ENCODE assay signal across 9 cellular contexts in the genomic region with DNA sequence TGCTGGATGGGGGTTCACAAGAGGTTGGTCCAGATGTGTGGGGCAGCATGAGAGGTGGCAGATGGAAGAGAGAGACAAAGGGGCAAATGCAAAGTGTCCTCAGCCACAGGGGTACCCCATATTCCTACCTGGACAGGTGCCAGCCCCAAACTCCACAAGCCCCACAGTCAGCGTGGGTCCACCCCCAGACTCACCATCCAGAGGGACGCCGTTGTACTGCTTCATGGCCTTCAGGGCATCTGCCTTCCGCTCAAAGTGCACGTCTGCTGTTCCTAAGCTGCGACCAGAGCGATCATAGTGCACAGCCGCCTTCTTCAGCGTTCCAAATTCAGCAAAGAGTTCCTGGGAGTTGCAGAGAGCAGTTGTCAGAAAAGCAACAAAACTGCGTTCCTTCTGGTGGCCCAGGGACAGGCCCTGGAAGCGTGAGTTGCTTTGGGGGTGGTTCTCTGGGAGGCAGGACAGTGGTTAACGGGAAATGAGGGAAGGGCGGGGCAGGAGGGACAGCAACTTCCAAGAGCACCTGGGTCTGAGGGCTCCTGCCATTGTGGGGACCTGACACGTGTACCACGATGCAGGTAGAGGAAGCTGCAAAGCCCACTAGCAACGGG. TPM values are rescaled to one million over a fixed set of nuclear protein-coding genes. Genes with fewer than 3 reads are reported as not detected.
DNase-seq lines count a peak whose midpoint lies in the region; ATAC-seq, FAIRE-seq and TF ChIP-seq lines count a peak whose summit lies in the region.
"Had no signal": no experiment of that assay in that cellular context is flagged by ENCODE, and none has a peak within 500 bp of the region (broad histone marks: within the 10 kb centered on the region; RNA-seq: fewer than 3 reads in every experiment).

No MANE protein-coding gene starts in this region.

- WGBS in GM23248 (ENCODE audit: low coverage in 1 of 2, low lambda C conversion rate in 2 of 2, missing lambda C conversion rate in 2 of 2), 2 experiments: 93 to 95% methylated on average over 16 of the region's 16 CpGs
- 90 to 92% (median 92%) methylated on average over 16 of the region's 16 CpGs for WGBS in small intestine, 3 donors

- H3K9me3 Mint-ChIP-seq in activated CD8-positive, alpha-beta T cell treated with anti-CD3 and anti-CD28 coated beads for 36 hours: no peaks in the 10 kb centered on the region
- peaks cover 0 to 1% (median 0%) of the 10 kb centered on the region in 11 donors for H3K9me3 Mint-ChIP-seq in naive thymus-derived CD4-positive, alpha-beta T cell

- no peak overlapping the region for H2AFZ ChIP-seq in GM23248

- H3K9ac ChIP-seq in BLaER1 (peak overlapping the region; percentile 98; the same call in 1 of the 2 replicates), GM23248 (peak overlapping the region; percentile 86; the same call in 1 of the 2 replicates)

- in situ Hi-C loops in GM23248 (cut with MboI) (no loop called here), GM13976 (cut with MboI; ENCODE audit: low sequenced_read_pairs, unreplicated experiment) (no loop called here)

- no peak overlapping the region; the same call in 1 of the 2 replicates for H3K4me3 ChIP-seq in BLaER1
- 0 out of 2 replicates have a peak overlapping the region, but pooled peaks have one; percentile 89 for H3K4me3 ChIP-seq in GM23248
- no peak overlapping the region for H3K4me3 ChIP-seq in naive thymus-derived CD4-positive, alpha-beta T cell (ENCODE audit: low read length)
- H3K4me3 ChIP-seq in small intestine (ENCODE audit: low read depth in 1 of 2, low read length in 2 of 2): no peak overlapping the region

- no peak for TF ChIP-seq CTCF in activated CD8-positive, alpha-beta T cell treated with anti-CD3 and anti-CD28 coated beads for 36 hours (IDR thresholded peaks at IDR 0.05)
- TF ChIP-seq CTCF in GM13976 (IDR thresholded peaks at IDR 0.05; ENCODE audit: borderline replicate concordance, control extremely low read depth, extremely low read depth, insufficient read depth, missing control alignments): no peak

- H3K9me2 ChIP-seq in GM23248 (ENCODE audit: insufficient read depth): no peaks in the 10 kb centered on the region

- DNase-seq in GM23248 (no peak), AG08395 (ENCODE audit: low spot score) (no peak), GM13976 (ENCODE audit: low spot score) (no peak), small intestine (no peak)
- no peak for DNase-seq in activated CD8-positive, alpha-beta T cell treated with anti-CD3 and anti-CD28 coated beads for 36 hours
- no peak for DNase-seq in naive thymus-derived CD4-positive, alpha-beta T cell

- peak overlapping the region; percentile 85 for H3K4me3 Mint-ChIP-seq in activated CD8-positive, alpha-beta T cell treated with anti-CD3 and anti-CD28 coated beads for 36 hours
- H3K4me3 Mint-ChIP-seq in naive thymus-derived CD4-positive, alpha-beta T cell: peak overlapping the region; percentile 45 to 96 (median 68)

- H3F3A ChIP-seq in GM23248 (ENCODE audit: insufficient read depth): peaks cover 12% of the 10 kb centered on the region; the same call in 1 of the 2 replicates

- peaks cover 69% of the 10 kb centered on the region for H4K20me1 ChIP-seq in BLaER1
- H4K20me1 ChIP-seq in GM23248 (ENCODE audit: insufficient read depth): no peaks in the 10 kb centered on the region; the same call in 1 of the 2 replicates

- intact Hi-C loops in activated CD8-positive, alpha-beta T cell treated with anti-CD3 and anti-CD28 coated beads for 36 hours (cut with micrococcal nuclease): no loop called here
- intact Hi-C loops in naive thymus-derived CD4-positive, alpha-beta T cell (cut with micrococcal nuclease): no loop called here

- H3K4me1 ChIP-seq in BLaER1 (peaks cover 35% of the 10 kb centered on the region), GM23248 (ENCODE audit: insufficient read depth) (peaks cover 17% of the 10 kb centered on the region), small intestine (ENCODE audit: control insufficient read depth in 2 of 2, insufficient read depth in 1 of 2, low read depth in 1 of 2, low read length in 1 of 2) (peaks cover 3 to 4% of the 10 kb centered on the region in 2 donors)
- peaks cover 16 to 20% of the 10 kb centered on the region in 2 donors for H3K4me1 ChIP-seq in naive thymus-derived CD4-positive, alpha-beta T cell (ENCODE audit: control insufficient read depth in 2 of 2, insufficient read depth in 2 of 2, low read length in 2 of 2)

- FAIRE-seq in small intestine (lab: Jason Lieb, UNC): no peak

- H3K27me3 Mint-ChIP-seq in activated CD8-positive, alpha-beta T cell treated with anti-CD3 and anti-CD28 coated beads for 36 hours: no peaks in the 10 kb centered on the region
- H3K27me3 Mint-ChIP-seq in naive thymus-derived CD4-positive, alpha-beta T cell: no peaks in the 10 kb centered on the region

- peak overlapping the region; percentile 42 for H3K27ac Mint-ChIP-seq in activated CD8-positive, alpha-beta T cell treated with anti-CD3 and anti-CD28 coated beads for 36 hours
- H3K27ac Mint-ChIP-seq in naive thymus-derived CD4-positive, alpha-beta T cell: peak overlapping the region in 7 of 9 donors; percentile 41 to 92 (median 75)

- H3K4me1 Mint-ChIP-seq in activated CD8-positive, alpha-beta T cell treated with anti-CD3 and anti-CD28 coated beads for 36 hours (ENCODE audit: low read depth): peaks cover 15% of the 10 kb centered on the region
- peaks cover 0 to 32% (median 24%) of the 10 kb centered on the region in 7 donors for H3K4me1 Mint-ChIP-seq in naive thymus-derived CD4-positive, alpha-beta T cell

- no peak for ATAC-seq in activated CD8-positive, alpha-beta T cell treated with anti-CD3 and anti-CD28 coated beads for 36 hours
- no peak for ATAC-seq in naive thymus-derived CD4-positive, alpha-beta T cell
- no peak for ATAC-seq in GM19455 (IDR thresholded peaks at IDR 0.05; ENCODE audit: unreplicated experiment)
- ATAC-seq: heart left ventricle had no signal

- no peaks in the 10 kb centered on the region for H3K27me3 ChIP-seq in BLaER1
- no peaks in the 10 kb centered on the region for H3K27me3 ChIP-seq in GM23248 (replicated peaks; ENCODE audit: insufficient read depth)
- no peaks in the 10 kb centered on the region for H3K27me3 ChIP-seq in naive thymus-derived CD4-positive, alpha-beta T cell (ENCODE audit: control insufficient read depth in 2 of 2, insufficient read depth in 2 of 2, low read length in 2 of 2)
- H3K27me3 ChIP-seq in small intestine (ENCODE audit: control insufficient read depth in 2 of 2, insufficient read depth in 2 of 2, low read length in 2 of 2): no peaks in the 10 kb centered on the region
- H3K27me3 ChIP-seq: heart left ventricle had no signal

- H3K27ac ChIP-seq in BLaER1 (no peak overlapping the region), GM23248 (no peak overlapping the region), small intestine (ENCODE audit: low read depth in 1 of 2, low read length in 1 of 2) (no peak overlapping the region)
- H3K27ac ChIP-seq in naive thymus-derived CD4-positive, alpha-beta T cell (ENCODE audit: low read depth, low read length): peak overlapping the region; percentile 10
- H3K27ac ChIP-seq: heart left ventricle had no signal

- H3K79me2 ChIP-seq in GM23248 (ENCODE audit: insufficient read depth): peaks cover 92% of the 10 kb centered on the region

- H3K36me3 Mint-ChIP-seq in activated CD8-positive, alpha-beta T cell treated with anti-CD3 and anti-CD28 coated beads for 36 hours (ENCODE audit: low read depth): peaks cover 61% of the 10 kb centered on the region
- H3K36me3 Mint-ChIP-seq in naive thymus-derived CD4-positive, alpha-beta T cell: peaks cover 9 to 28% (median 10%) of the 10 kb centered on the region in 5 donors

- no peaks in the 10 kb centered on the region for H3K9me3 ChIP-seq in BLaER1
- H3K9me3 ChIP-seq in GM23248 (ENCODE audit: low read depth): no peaks in the 10 kb centered on the region
- no peaks in the 10 kb centered on the region for H3K9me3 ChIP-seq in naive thymus-derived CD4-positive, alpha-beta T cell (ENCODE audit: control insufficient read depth in 2 of 3, low read length in 3 of 3)
- H3K9me3 ChIP-seq in small intestine (ENCODE audit: control insufficient read depth, low read depth): no peaks in the 10 kb centered on the region
- H3K9me3 ChIP-seq: heart left ventricle had no signal

- CTCF ChIA-PET in activated CD8-positive, alpha-beta T cell treated with anti-CD3 and anti-CD28 coated beads for 36 hours (lab: Charles Lee): no interaction called here
- CTCF ChIA-PET in naive thymus-derived CD4-positive, alpha-beta T cell (lab: Charles Lee): no interaction called here

- POLR2A ChIA-PET in activated CD8-positive, alpha-beta T cell treated with anti-CD3 and anti-CD28 coated beads for 36 hours (lab: Charles Lee): interaction anchor here (0.6 to 3.1 kb wide), 10 partner anchors 9 to 227 kb away, joined by 3 to 14 read pairs (median 4); partner anchors contain the start of gene ARHGDIA
- POLR2A ChIA-PET in naive thymus-derived CD4-positive, alpha-beta T cell (lab: Charles Lee): interaction anchor here (0.8 to 5.2 kb wide), 3 partner anchors 16 to 186 kb away, joined by 3 to 26 read pairs (median 5); no protein-coding TSS in a partner anchor

- H3K4me2 ChIP-seq in BLaER1 (peak overlapping the region; percentile 98), GM23248 (ENCODE audit: unreplicated experiment) (no peak overlapping the region)

- peaks cover 65% of the 10 kb centered on the region for H3K36me3 ChIP-seq in BLaER1
- H3K36me3 ChIP-seq in GM23248 (ENCODE audit: low read depth): peaks cover 36% of the 10 kb centered on the region
- peaks cover 14 to 61% (median 20%) of the 10 kb centered on the region in 3 experiments for H3K36me3 ChIP-seq in naive thymus-derived CD4-positive, alpha-beta T cell (ENCODE audit: control insufficient read depth in 2 of 3, insufficient read depth in 3 of 3, low read length in 3 of 3)
- H3K36me3 ChIP-seq in small intestine (ENCODE audit: control insufficient read depth in 2 of 2, insufficient read depth in 2 of 2, low read length in 2 of 2): peaks cover 15 to 18% of the 10 kb centered on the region in 2 donors

RNA-seq across cellular contexts. Expression of gene ALYREF, which starts 2.3 kb away (rescaled TPM):
- 80.6 and 100 TPM in 2 replicates for total RNA-seq in GM23248 (2014; rRNA removed; shearing (Covaris generic))
- polyA plus RNA-seq in GM23248 (2016; fragmentation: Nextera tagmentation; extraction: Ambion mirVana) (6.9 and 8.6 TPM in 2 replicates), small intestine (10 to 100 TPM; 22.8 to 86.7 (median 26.7) TPM)
- 100 to 1,000 TPM; 241 TPM for total RNA-seq in activated CD8-positive, alpha-beta T cell treated with anti-CD3 and anti-CD28 coated beads for 36 hours
- 100 to 1,000 TPM in 1 of 5 experiments, 10 to 100 TPM in 4; 38.3 to 159 (median 83.2) TPM for total RNA-seq in naive thymus-derived CD4-positive, alpha-beta T cell
- polyA plus RNA-seq in naive thymus-derived CD4-positive, alpha-beta T cell: 10 to 100 TPM; 28.5 to 31.5 TPM

RNA-seq across cellular contexts. Expression of gene ANAPC11, which starts 2.4 kb away (rescaled TPM):
- 175 and 179 TPM in 2 replicates for total RNA-seq in GM23248 (2014; rRNA removed; shearing (Covaris generic))
- polyA plus RNA-seq in GM23248 (2016; fragmentation: Nextera tagmentation; extraction: Ambion mirVana) (428 and 436 TPM in 2 replicates), small intestine (100 to 1,000 TPM; 161 to 240 (median 212) TPM)
- 100 to 1,000 TPM; 122 to 130 TPM for total RNA-seq in activated CD8-positive, alpha-beta T cell treated with anti-CD3 and anti-CD28 coated beads for 36 hours
- 100 to 1,000 TPM in 1 of 5 experiments, 10 to 100 TPM in 4; 30.8 to 106 (median 40.5) TPM for total RNA-seq in naive thymus-derived CD4-positive, alpha-beta T cell
- polyA plus RNA-seq in naive thymus-derived CD4-positive, alpha-beta T cell: 100 to 1,000 TPM; 245 to 278 TPM

RNA-seq across cellular contexts. Expression of gene NPB, which starts 12.9 kb away (rescaled TPM):
- total RNA-seq in GM23248 (2014; rRNA removed; shearing (Covaris generic)): 2.4 TPM in 2 replicates
- 1.1 and 1.6 TPM in 2 replicates for polyA plus RNA-seq in GM23248 (2016; fragmentation: Nextera tagmentation; extraction: Ambion mirVana)
- under 1 TPM in 1 of 2 experiments, not detected in 1; 0.18 TPM for total RNA-seq in activated CD8-positive, alpha-beta T cell treated with anti-CD3 and anti-CD28 coated beads for 36 hours
- total RNA-seq in naive thymus-derived CD4-positive, alpha-beta T cell: under 1 TPM in 4 of 5 experiments, not detected in 1; 0.29 to 0.59 (median 0.54) TPM
- under 1 TPM in 1 of 2 donors, not detected in 1; 0.20 TPM for polyA plus RNA-seq in naive thymus-derived CD4-positive, alpha-beta T cell
- polyA plus RNA-seq in small intestine: 1 to 10 TPM in 1 of 3 donors, under 1 TPM in 2; 0.54 to 1.8 (median 0.64) TPM

RNA-seq across cellular contexts. Expression of gene ARHGDIA, which starts 18.0 kb away (rescaled TPM):
- total RNA-seq in GM23248 (2014; rRNA removed; shearing (Covaris generic)): 193 and 208 TPM in 2 replicates
- polyA plus RNA-seq in GM23248 (2016; fragmentation: Nextera tagmentation; extraction: Ambion mirVana) (310 and 313 TPM in 2 replicates), small intestine (100 to 1,000 TPM; 310 to 411 (median 372) TPM)
- 100 to 1,000 TPM; 450 to 470 TPM for total RNA-seq in activated CD8-positive, alpha-beta T cell treated with anti-CD3 and anti-CD28 coated beads for 36 hours
- 100 to 1,000 TPM; 308 to 671 (median 465) TPM for total RNA-seq in naive thymus-derived CD4-positive, alpha-beta T cell
- 100 to 1,000 TPM in 1 of 2 donors, 10 to 100 TPM in 1; 66.5 to 140 TPM for polyA plus RNA-seq in naive thymus-derived CD4-positive, alpha-beta T cell

RNA-seq across cellular contexts. Expression of gene PCYT2, which starts 22.1 kb away (rescaled TPM):
- total RNA-seq in GM23248 (2014; rRNA removed; shearing (Covaris generic)): 34.7 and 36.9 TPM in 2 replicates
- 25.6 and 27.6 TPM in 2 replicates for polyA plus RNA-seq in GM23248 (2016; fragmentation: Nextera tagmentation; extraction: Ambion mirVana)
- total RNA-seq in activated CD8-positive, alpha-beta T cell treated with anti-CD3 and anti-CD28 coated beads for 36 hours: 10 to 100 TPM; 20.5 to 22.6 TPM
- total RNA-seq in naive thymus-derived CD4-positive, alpha-beta T cell: 10 to 100 TPM; 17.5 to 43.6 (median 35.2) TPM
- polyA plus RNA-seq in naive thymus-derived CD4-positive, alpha-beta T cell: 10 to 100 TPM; 22.4 to 27.0 TPM
- 100 to 1,000 TPM; 111 to 303 (median 237) TPM for polyA plus RNA-seq in small intestine
